Comparison of ENCODE assay signal across 19 cellular contexts in the genomic region with DNA sequence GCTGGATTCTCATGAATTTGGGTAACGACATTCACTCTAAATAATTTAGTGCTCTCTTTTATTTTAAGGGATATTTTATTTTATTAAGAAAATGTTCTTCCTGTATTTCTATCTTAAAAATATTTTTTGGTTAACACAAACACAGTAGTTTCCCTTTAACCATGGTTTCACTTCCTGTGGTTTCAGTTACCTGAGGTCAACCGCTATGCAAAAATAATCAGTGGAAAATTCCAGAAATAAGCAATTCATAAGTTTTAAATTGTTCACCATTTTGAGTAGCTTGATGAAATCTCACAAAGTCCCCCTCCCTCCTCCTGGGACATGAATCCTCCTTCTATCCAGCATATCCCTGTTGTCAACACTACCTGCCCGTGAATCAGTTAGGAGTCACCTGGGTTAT.
"Had no signal": no experiment of that assay in that cellular context is flagged by ENCODE, and none has a peak within 500 bp of the region (broad histone marks: within the 10 kb centered on the region; RNA-seq: fewer than 3 reads in every experiment).

No MANE protein-coding gene starts in this region.

- H3K4me1 ChIP-seq: heart left ventricle, psoas muscle, spleen, upper lobe of left lung had no signal

- DNase-seq: activated CD4-positive, alpha-beta T cell treated with anti-CD3 and anti-CD28 coated beads, Interleukin-2, amount 50 U/mL, for 1 hour; activated CD4-positive, CD25-positive, alpha-beta regulatory T cell; activated CD8-positive, alpha-beta memory T cell treated with anti-CD3 and anti-CD28 coated beads, Interleukin-2, amount 10 ng/mL, durations not matched to agents 7 days and 5 days; activated gamma-delta T cell; activated T-cell treated with anti-CD3 and anti-CD28 coated beads, Interleukin-2, amount 50 U/mL, for 24 hours; amygdala; cortex of kidney; effector CD8-positive, alpha-beta T cell; foreskin melanocyte; heart left ventricle; mammary epithelial cell; psoas muscle; spleen; stimulated activated CD4-positive, alpha-beta T cell treated with anti-CD3 and anti-CD28 coated beads, Interleukin-2, amount 100 ng/mL, for 24 hours; stimulated activated naive CD4-positive, alpha-beta T cell; upper lobe of left lung had no signal

- ATAC-seq: activated CD8-positive, alpha-beta memory T cell treated with anti-CD3 and anti-CD28 coated beads, Interleukin-2, amount 10 ng/mL, durations not matched to agents 7 days and 5 days; heart left ventricle; left lobe of liver; psoas muscle; sciatic nerve had no signal

- H3K27me3 ChIP-seq: heart left ventricle, spleen, upper lobe of left lung had no signal

- H3K27ac ChIP-seq: heart left ventricle, psoas muscle, spleen, upper lobe of left lung had no signal

- H3K9me3 ChIP-seq: heart left ventricle, psoas muscle, spleen, upper lobe of left lung had no signal

- FAIRE-seq: islet of Langerhans had no signal

- H3K36me3 ChIP-seq: heart left ventricle, spleen, upper lobe of left lung had no signal

- H3K4me3 ChIP-seq: heart left ventricle, psoas muscle, spleen, upper lobe of left lung had no signal
